ENCODE assay signal across 20 cellular contexts in genomic region chr5:179290681-179291540, GRCh38. TPM values are rescaled to one million over a fixed set of nuclear protein-coding genes. Genes with fewer than 3 reads are reported as not detected.
"Had no signal": no experiment of that assay in that cellular context is flagged by ENCODE, and none has a peak within 500 bp of the region (broad histone marks: within the 10 kb centered on the region; RNA-seq: fewer than 3 reads in every experiment).

No MANE protein-coding gene starts in this region.

- DNase-seq: activated B cell treated with CpG ODN at 0.5 μM for 24 hours; activated CD4-positive, alpha-beta T cell treated with anti-CD3 and anti-CD28 coated beads, Interleukin-2, amount 10 ng/mL, durations not matched to agents 24 days and 14 days; activated CD8-positive, alpha-beta memory T cell treated with anti-CD3 and anti-CD28 coated beads, Interleukin-2, amount 50 U/mL, for 48 hours; activated naive CD8-positive, alpha-beta T cell treated with anti-CD3 and anti-CD28 coated beads, Interleukin-2, amount 10 ng/mL, durations not matched to agents 7 days and 5 days; activated T-cell treated with anti-CD3 and anti-CD28 coated beads, Interleukin-2, amount 50 U/mL, for 72 hours; brain microvascular endothelial cell; effector memory CD4-positive, alpha-beta T cell; left colon; natural killer cell; stimulated activated CD4-positive, alpha-beta T cell treated with anti-CD3 and anti-CD28 coated beads, Interleukin-2, amount 100 ng/mL, for 24 hours; SW 1271; thyroid gland had no signal

- ATAC-seq: activated T-cell treated with anti-CD3 and anti-CD28 coated beads, Interleukin-2, amount 50 U/mL, for 72 hours; heart left ventricle; left colon; natural killer cell; right lobe of liver had no signal

- H3K36me3 ChIP-seq: brain microvascular endothelial cell, heart left ventricle, right lobe of liver, thyroid gland, uterus had no signal

- H3K9me3 Mint-ChIP-seq: activated CD4-positive, alpha-beta T cell treated with anti-CD3 and anti-CD28 coated beads, Interleukin-2, amount 10 ng/mL, durations not matched to agents 24 days and 14 days; activated naive CD8-positive, alpha-beta T cell treated with anti-CD3 and anti-CD28 coated beads, Interleukin-2, amount 10 ng/mL, durations not matched to agents 7 days and 5 days; activated T-cell treated with anti-CD3 and anti-CD28 coated beads, Interleukin-2, amount 50 U/mL, for 72 hours; dendritic cell treated with granulocyte-macrophage colony-stimulating factor and Interleukin-4, amounts not matched to agents 40 ng/mL and 50 ng/mL, for 4 days; memory B cell; natural killer cell; T-helper 2 cell treated with Interferon-gamma antibody and Interleukin-4, amounts not matched to agents 5 μg/mL and 100 μg/mL, for 36 hours had no signal

- H3K4me1 Mint-ChIP-seq: activated B cell treated with CpG ODN at 0.5 μM for 24 hours; activated CD4-positive, alpha-beta T cell treated with anti-CD3 and anti-CD28 coated beads, Interleukin-2, amount 10 ng/mL, durations not matched to agents 24 days and 14 days; activated naive CD8-positive, alpha-beta T cell treated with anti-CD3 and anti-CD28 coated beads, Interleukin-2, amount 10 ng/mL, durations not matched to agents 7 days and 5 days; memory B cell; natural killer cell had no signal

- H3K4me3 Mint-ChIP-seq: activated B cell treated with CpG ODN at 0.5 μM for 24 hours; activated CD4-positive, alpha-beta T cell treated with anti-CD3 and anti-CD28 coated beads, Interleukin-2, amount 10 ng/mL, durations not matched to agents 24 days and 14 days; activated naive CD8-positive, alpha-beta T cell treated with anti-CD3 and anti-CD28 coated beads, Interleukin-2, amount 10 ng/mL, durations not matched to agents 7 days and 5 days; activated T-cell treated with anti-CD3 and anti-CD28 coated beads, Interleukin-2, amount 50 U/mL, for 72 hours; dendritic cell treated with granulocyte-macrophage colony-stimulating factor and Interleukin-4, amounts not matched to agents 40 ng/mL and 50 ng/mL, for 4 days; memory B cell; natural killer cell; T-helper 2 cell treated with Interferon-gamma antibody and Interleukin-4, amounts not matched to agents 5 μg/mL and 100 μg/mL, for 36 hours had no signal

- H3K27me3 ChIP-seq: brain microvascular endothelial cell, heart left ventricle, right lobe of liver, thyroid gland, uterus had no signal

- H3K27me3 Mint-ChIP-seq: activated CD4-positive, alpha-beta T cell treated with anti-CD3 and anti-CD28 coated beads, Interleukin-2, amount 10 ng/mL, durations not matched to agents 24 days and 14 days; progenitor cell of endocrine pancreas had no signal

- H3K4me3 ChIP-seq: heart left ventricle, right lobe of liver, thyroid gland, uterus had no signal

- H3K27ac Mint-ChIP-seq: activated B cell treated with CpG ODN at 0.5 μM for 24 hours; activated CD4-positive, alpha-beta T cell treated with anti-CD3 and anti-CD28 coated beads, Interleukin-2, amount 10 ng/mL, durations not matched to agents 24 days and 14 days; activated naive CD8-positive, alpha-beta T cell treated with anti-CD3 and anti-CD28 coated beads, Interleukin-2, amount 10 ng/mL, durations not matched to agents 7 days and 5 days; activated T-cell treated with anti-CD3 and anti-CD28 coated beads, Interleukin-2, amount 50 U/mL, for 72 hours; dendritic cell treated with granulocyte-macrophage colony-stimulating factor and Interleukin-4, amounts not matched to agents 40 ng/mL and 50 ng/mL, for 4 days; memory B cell; natural killer cell; progenitor cell of endocrine pancreas; T-helper 2 cell treated with Interferon-gamma antibody and Interleukin-4, amounts not matched to agents 5 μg/mL and 100 μg/mL, for 36 hours had no signal

- FAIRE-seq: frontal cortex had no signal

- H3K4me1 ChIP-seq: right lobe of liver, thyroid gland had no signal

- H3K27ac ChIP-seq: brain microvascular endothelial cell, heart left ventricle, right lobe of liver, thyroid gland, uterus had no signal

- H3K9me3 ChIP-seq: heart left ventricle, right lobe of liver, thyroid gland, uterus had no signal

- H3K36me3 Mint-ChIP-seq: activated naive CD8-positive, alpha-beta T cell treated with anti-CD3 and anti-CD28 coated beads, Interleukin-2, amount 10 ng/mL, durations not matched to agents 7 days and 5 days; memory B cell; natural killer cell had no signal

RNA-seq across cellular contexts. Expression of gene ADAMTS2, which starts 54.4 kb away (rescaled TPM):
- total RNA-seq: activated B cell treated with CpG ODN at 0.5 μM for 24 hours; activated CD4-positive, alpha-beta T cell treated with anti-CD3 and anti-CD28 coated beads, Interleukin-2, amount 10 ng/mL, durations not matched to agents 24 days and 14 days; activated naive CD8-positive, alpha-beta T cell treated with anti-CD3 and anti-CD28 coated beads, Interleukin-2, amount 10 ng/mL, durations not matched to agents 7 days and 5 days; activated T-cell treated with anti-CD3 and anti-CD28 coated beads, Interleukin-2, amount 50 U/mL, for 72 hours had no signal
